Comparison of ENCODE assay signal across 20 cellular contexts in genomic region chr1:243336163-243336562, GRCh38.
"Had no signal": no experiment of that assay in that cellular context is flagged by ENCODE, and none has a peak within 500 bp of the region (broad histone marks: within the 10 kb centered on the region; RNA-seq: fewer than 3 reads in every experiment).

No MANE protein-coding gene starts in this region.

- DNase-seq: activated CD8-positive, alpha-beta memory T cell treated with anti-CD3 and anti-CD28 coated beads for 24 hours; activated CD8-positive, alpha-beta memory T cell treated with anti-CD3 and anti-CD28 coated beads, Interleukin-2, amount 50 U/mL, for 48 hours; aorta; brain microvascular endothelial cell; caudate nucleus; effector CD4-positive, alpha-beta T cell; erythroblast; foreskin fibroblast; heart right ventricle; islet precursor cell; left cardiac atrium; ovary; T-cell; transverse colon; WERI-Rb-1 had no signal

- H3K36me3 ChIP-seq: ovary, prostate gland had no signal

- H3K27ac ChIP-seq: brain microvascular endothelial cell, heart right ventricle, neutrophil, ovary, prostate gland, transverse colon, WERI-Rb-1 had no signal

- H3K9me3 ChIP-seq: heart right ventricle, neutrophil, ovary, prostate gland, transverse colon had no signal

- H3K27me3 Mint-ChIP-seq: dendritic cell treated with granulocyte-macrophage colony-stimulating factor and Interleukin-4, amounts not matched to agents 40 ng/mL and 50 ng/mL, for 4 days; T-cell had no signal

- H3K4me3 Mint-ChIP-seq: activated T-helper 1 cell treated with anti-CD3 and anti-CD28 coated beads, Interleukin-12 subunit alpha, Interleukin-12 subunit beta, Interleukin-2, Interleukin-4 antibody, amounts not matched to agents 30 ng/mL and 10 ng/mL and 1 ng/mL, durations not matched to agents 14 hours and 24 hours and 36 hours; dendritic cell treated with granulocyte-macrophage colony-stimulating factor and Interleukin-4, amounts not matched to agents 40 ng/mL and 50 ng/mL, for 4 days; nephron; T-cell had no signal

- ATAC-seq: heart right ventricle, left cardiac atrium, T-cell had no signal

- H3K27ac Mint-ChIP-seq: activated T-helper 1 cell treated with anti-CD3 and anti-CD28 coated beads, Interleukin-12 subunit alpha, Interleukin-12 subunit beta, Interleukin-2, Interleukin-4 antibody, amounts not matched to agents 30 ng/mL and 10 ng/mL and 1 ng/mL, durations not matched to agents 14 hours and 24 hours and 36 hours; dendritic cell treated with granulocyte-macrophage colony-stimulating factor and Interleukin-4, amounts not matched to agents 40 ng/mL and 50 ng/mL, for 4 days; nephron; T-cell had no signal

- H3K4me3 ChIP-seq: heart right ventricle, ovary, prostate gland, transverse colon had no signal

- H3K9me3 Mint-ChIP-seq: activated T-helper 1 cell treated with anti-CD3 and anti-CD28 coated beads, Interleukin-12 subunit alpha, Interleukin-12 subunit beta, Interleukin-2, Interleukin-4 antibody, amounts not matched to agents 30 ng/mL and 10 ng/mL and 1 ng/mL, durations not matched to agents 14 hours and 24 hours and 36 hours; dendritic cell treated with granulocyte-macrophage colony-stimulating factor and Interleukin-4, amounts not matched to agents 40 ng/mL and 50 ng/mL, for 4 days; nephron; T-cell had no signal

- H3K4me1 ChIP-seq: heart right ventricle, prostate gland, transverse colon had no signal

- H3K4me1 Mint-ChIP-seq: nephron, T-cell had no signal

- H3K27me3 ChIP-seq: brain microvascular endothelial cell, heart right ventricle, neutrophil, ovary, transverse colon had no signal
